Comparison of ENCODE assay signal across 5 cellular contexts in the genomic region with DNA sequence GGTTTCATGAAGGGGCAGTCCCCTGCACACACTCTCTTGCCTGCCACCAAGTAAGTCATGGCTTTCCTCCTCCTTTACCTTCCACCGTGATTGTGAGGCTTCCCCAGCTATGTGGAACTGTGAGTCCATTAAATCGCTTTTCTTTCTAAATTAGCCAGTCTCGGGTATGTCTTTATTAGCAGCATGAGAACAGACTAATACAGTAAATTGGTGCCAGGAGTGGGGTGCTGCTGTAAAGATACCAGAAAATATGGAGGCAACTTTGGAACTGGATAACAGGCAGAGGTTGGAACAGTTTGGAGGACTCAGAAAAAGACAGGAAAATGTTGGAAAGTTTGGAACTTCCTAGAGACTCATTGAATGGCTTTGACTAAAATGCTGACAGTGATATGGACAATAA. TPM values are rescaled to one million over a fixed set of nuclear protein-coding genes. Genes with fewer than 3 reads are reported as not detected.
"Had no signal": no experiment of that assay in that cellular context is flagged by ENCODE, and none has a peak within 500 bp of the region (broad histone marks: within the 10 kb centered on the region; RNA-seq: fewer than 3 reads in every experiment).

No MANE protein-coding gene starts in this region.

RNA-seq across cellular contexts. Expression of a gene that starts 26.1 kb away (rescaled TPM):
- total RNA-seq: HepG2, HT-29, HT1080 had no signal
- polyA plus RNA-seq: HepG2, IgD-negative memory B cell, IMR-90 had no signal
